14 cellular contexts compared by ENCODE assay signal in the genomic region with DNA sequence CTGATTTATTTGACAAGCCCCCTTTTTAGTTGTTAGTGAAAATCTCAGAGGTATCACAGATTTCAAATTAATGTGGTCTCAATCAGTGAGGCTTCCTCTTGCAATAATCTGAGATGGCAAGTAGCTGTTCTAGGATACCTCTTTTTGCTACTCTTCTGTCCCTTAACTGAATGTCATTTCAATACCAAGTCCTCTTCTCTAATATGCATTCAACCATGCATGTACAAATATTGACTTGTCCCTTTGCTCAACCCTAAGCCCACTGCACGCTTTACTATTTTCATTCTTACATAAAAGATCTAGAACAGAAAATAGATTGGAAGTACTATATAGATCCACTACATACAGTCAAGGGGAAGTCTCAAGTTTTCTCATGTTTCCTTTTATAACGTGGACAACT.
DNase-seq lines count a peak whose midpoint lies in the region; ATAC-seq, FAIRE-seq and TF ChIP-seq lines count a peak whose summit lies in the region.
"Had no signal": no experiment of that assay in that cellular context is flagged by ENCODE, and none has a peak within 500 bp of the region (broad histone marks: within the 10 kb centered on the region; RNA-seq: fewer than 3 reads in every experiment).

No MANE protein-coding gene starts in this region.

- peak; percentile 94 for FAIRE-seq in islet of Langerhans (lab: Jason Lieb, UNC)

- TF ChIP-seq CTCF in thoracic aorta (IDR thresholded peaks at IDR 0.05), result no peak

- ATAC-seq in thoracic aorta (ENCODE audit: insufficient number of reproducible peaks, low FRiP score, low read depth) (no peak), GM19395 (IDR thresholded peaks at IDR 0.05; ENCODE audit: unreplicated experiment) (no peak), HG03439 (IDR thresholded peaks at IDR 0.05; ENCODE audit: unreplicated experiment) (no peak)
- ATAC-seq: activated T-cell treated with anti-CD3 and anti-CD28 coated beads, Interleukin-2, amount 50 U/mL, for 72 hours; body of pancreas; stimulated activated naive CD8-positive, alpha-beta T cell treated with anti-CD3 and anti-CD28 coated beads, Interleukin-15, amount 100 ng/mL, for 72 hours had no signal

- DNase-seq in NCI-H510A (lab: John Stamatoyannopoulos, UW), result peak; percentile 3
- no peak for DNase-seq in thoracic aorta (ENCODE audit: low spot score)
- DNase-seq in DMS79 (lab: John Stamatoyannopoulos, UW), result no peak
- DNase-seq: activated T-cell treated with anti-CD3 and anti-CD28 coated beads, Interleukin-2, amount 50 U/mL, for 72 hours; BE2C; body of pancreas; NCI-H1105; SHP77; stimulated activated CD4-positive, alpha-beta T cell treated with anti-CD3 and anti-CD28 coated beads, Interleukin-2, amount 100 ng/mL, for 24 hours; stimulated activated naive CD8-positive, alpha-beta T cell treated with anti-CD3 and anti-CD28 coated beads, Interleukin-15, amount 100 ng/mL, for 72 hours had no signal

- WGBS in HUES64, result 83% methylated on average over 1 of the region's 2 CpGs

- H3K27me3 ChIP-seq in HUES64 (ENCODE audit: insufficient read depth, low read length) (no peaks in the 10 kb centered on the region), thoracic aorta (replicated peaks; ENCODE audit: insufficient read depth) (no peaks in the 10 kb centered on the region)
- H3K27me3 ChIP-seq: BE2C, body of pancreas had no signal

- H3K27ac ChIP-seq in HUES64 (ENCODE audit: low read depth, low read length) (0 out of 2 replicates have a peak overlapping the region, but pooled peaks have one; percentile 14), thoracic aorta (peak overlapping the region; percentile 94 to 99)
- H3K27ac ChIP-seq: body of pancreas had no signal

- peaks cover 86% of the 10 kb centered on the region for H3K4me1 ChIP-seq in HUES64 (ENCODE audit: insufficient read depth, low read length)
- peaks cover 53 to 96% of the 10 kb centered on the region in 2 donors for H3K4me1 ChIP-seq in thoracic aorta (ENCODE audit: control insufficient read depth in 1 of 2, low read depth in 2 of 2)

- H3K9me3 ChIP-seq in HUES64 (ENCODE audit: insufficient read depth, low read depth, low read length) (no peaks in the 10 kb centered on the region), thoracic aorta (no peaks in the 10 kb centered on the region)
- H3K9me3 ChIP-seq: BE2C, body of pancreas had no signal

- H3K4me3 ChIP-seq in HUES64 (ENCODE audit: low read length), result no peak overlapping the region
- H3K4me3 ChIP-seq in thoracic aorta, result no peak overlapping the region
- H3K4me3 ChIP-seq: body of pancreas had no signal

- no peak overlapping the region for H3K9ac ChIP-seq in HUES64 (ENCODE audit: low read depth, low read length)

- H3K36me3 ChIP-seq in HUES64 (ENCODE audit: insufficient read depth, low read length) (peaks cover 3% of the 10 kb centered on the region; the same call in 1 of the 2 replicates), thoracic aorta (no peaks in the 10 kb centered on the region)
- H3K36me3 ChIP-seq: BE2C had no signal
